ENCODE assay signal across 20 cellular contexts in the genomic region with DNA sequence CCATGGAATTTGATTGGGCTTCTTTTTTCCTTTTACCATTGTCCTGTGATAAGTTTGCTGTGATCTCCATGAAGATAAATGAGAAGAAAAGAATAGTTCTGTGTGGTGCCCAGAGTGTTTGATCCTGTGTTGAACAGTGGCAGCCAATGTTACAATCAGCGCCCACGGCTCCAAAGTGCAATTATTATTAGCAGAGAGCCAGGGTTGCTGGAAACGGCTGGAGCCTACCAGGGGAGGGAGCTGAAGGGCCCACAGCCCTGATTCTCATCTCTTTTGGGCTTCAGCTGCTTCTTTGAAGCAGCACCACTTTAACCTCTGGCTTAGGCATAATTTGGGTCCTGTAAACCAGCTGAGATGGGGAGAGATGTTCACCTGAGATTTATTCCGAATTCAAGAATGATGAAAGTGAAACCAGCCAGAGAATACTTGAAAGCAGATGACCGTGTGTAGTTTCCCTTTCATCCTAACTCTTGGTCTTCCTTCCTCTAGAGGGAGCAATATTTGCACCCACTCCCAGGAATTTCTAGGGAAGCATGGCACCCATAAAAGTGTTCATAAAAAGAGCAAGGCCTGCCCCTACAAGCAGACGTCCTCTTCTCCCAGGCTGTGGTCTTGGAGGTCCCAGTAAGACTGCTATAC.
DNase-seq lines count a peak whose midpoint lies in the region; ATAC-seq and TF ChIP-seq lines count a peak whose summit lies in the region.
"Had no signal": no experiment of that assay in that cellular context is flagged by ENCODE, and none has a peak within 500 bp of the region (broad histone marks: within the 10 kb centered on the region; RNA-seq: fewer than 3 reads in every experiment).

No MANE protein-coding gene starts in this region.

- DNase-seq in A172 (ENCODE audit: low spot score), result peak; percentile 0
- peak; percentile 48 for DNase-seq in GM23338 (ENCODE audit: low spot score)
- peak; percentile 11 for DNase-seq in SW480 (ENCODE audit: low spot score)
- DNase-seq in left lobe of liver (ENCODE audit: low spot score), result no peak
- no peak for DNase-seq in right atrium auricular region (ENCODE audit: low spot score)
- DNase-seq in NCI-H774 (lab: John Stamatoyannopoulos, UW), result no peak
- DNase-seq: activated CD4-positive, alpha-beta T cell treated with anti-CD3 and anti-CD28 coated beads for 1 hour; activated naive CD4-positive, alpha-beta T cell treated with anti-CD3 and anti-CD28 coated beads for 36 hours; Calu3; heart left ventricle; mucosa of descending colon; NCI-H1930; spleen; stimulated activated naive CD4-positive, alpha-beta T cell; T-helper 2 cell had no signal

- H3K4me3 ChIP-seq in GM23338, result no peak overlapping the region
- H3K4me3 ChIP-seq in right atrium auricular region, result no peak overlapping the region
- H3K4me3 ChIP-seq: heart left ventricle, mucosa of descending colon, spleen had no signal

- H3K4me1 Mint-ChIP-seq in GM23338, result no peaks in the 10 kb centered on the region

- H3K9me2 ChIP-seq in GM23338 (ENCODE audit: insufficient read depth), result no peaks in the 10 kb centered on the region

- H3F3A ChIP-seq in GM23338 (replicated peaks; ENCODE audit: low read depth), result no peaks in the 10 kb centered on the region

- H3K4me1 ChIP-seq in GM23338 (ENCODE audit: insufficient read depth) (no peaks in the 10 kb centered on the region), right atrium auricular region (no peaks in the 10 kb centered on the region)
- H3K4me1 ChIP-seq: heart left ventricle, spleen had no signal

- TF ChIP-seq CTCF in GM23338 (conservative IDR thresholded peaks at IDR 0.05; ENCODE audit: low read depth in 2 of 2) (peak; percentile 47 to 59), right atrium auricular region (IDR thresholded peaks at IDR 0.05) (no peak)

- ATAC-seq in GM23338 (peak; percentile 75), left lobe of liver (peak; percentile 97), HG02763 (IDR thresholded peaks at IDR 0.05; ENCODE audit: unreplicated experiment) (no peak), HG02588 (IDR thresholded peaks at IDR 0.05; ENCODE audit: unreplicated experiment) (no peak)
- ATAC-seq: esophagus mucosa, heart left ventricle, mucosa of descending colon had no signal

- no peaks in the 10 kb centered on the region for H3K27me3 ChIP-seq in GM23338 (ENCODE audit: insufficient read depth)
- H3K27me3 ChIP-seq in right atrium auricular region, result no peaks in the 10 kb centered on the region
- H3K27me3 ChIP-seq: heart left ventricle, spleen had no signal

- no peak overlapping the region for H3K4me3 Mint-ChIP-seq in GM23338
- H3K4me3 Mint-ChIP-seq: activated naive CD4-positive, alpha-beta T cell treated with anti-CD3 and anti-CD28 coated beads for 36 hours; dendritic cell treated with granulocyte-macrophage colony-stimulating factor and Interleukin-4, amounts not matched to agents 40 ng/mL and 50 ng/mL, for 4 days had no signal

- H3K27ac ChIP-seq in GM23338 (ENCODE audit: low read depth), result no peak overlapping the region
- no peak overlapping the region for H3K27ac ChIP-seq in right atrium auricular region
- H3K27ac ChIP-seq: heart left ventricle, RWPE1, spleen had no signal

- no peak overlapping the region for H2AFZ ChIP-seq in GM23338

- H3K4me2 ChIP-seq in GM23338, result no peak overlapping the region

- no peaks in the 10 kb centered on the region; the same call in none of the 3 replicates for H3K9me3 Mint-ChIP-seq in GM23338
- H3K9me3 Mint-ChIP-seq: dendritic cell treated with granulocyte-macrophage colony-stimulating factor and Interleukin-4, amounts not matched to agents 40 ng/mL and 50 ng/mL, for 4 days had no signal

- no peaks in the 10 kb centered on the region for H3K9me3 ChIP-seq in right atrium auricular region

- peaks cover 15% of the 10 kb centered on the region for H3K36me3 Mint-ChIP-seq in GM23338 (ENCODE audit: low read depth)

- no peaks in the 10 kb centered on the region for H3K79me2 ChIP-seq in GM23338 (replicated peaks; ENCODE audit: insufficient read depth)

- H4K20me1 ChIP-seq in GM23338 (replicated peaks; ENCODE audit: insufficient read depth), result no peaks in the 10 kb centered on the region

- H3K27me3 Mint-ChIP-seq in GM23338 (ENCODE audit: insufficient read depth, low read depth, poor library complexity), result peaks cover 5% of the 10 kb centered on the region
- H3K27me3 Mint-ChIP-seq: dendritic cell treated with granulocyte-macrophage colony-stimulating factor and Interleukin-4, amounts not matched to agents 40 ng/mL and 50 ng/mL, for 4 days had no signal

- H3K27ac Mint-ChIP-seq in GM23338, result no peak overlapping the region
- H3K27ac Mint-ChIP-seq: activated naive CD4-positive, alpha-beta T cell treated with anti-CD3 and anti-CD28 coated beads for 36 hours; dendritic cell treated with granulocyte-macrophage colony-stimulating factor and Interleukin-4, amounts not matched to agents 40 ng/mL and 50 ng/mL, for 4 days had no signal

- H3K36me3 ChIP-seq in GM23338 (ENCODE audit: insufficient read depth), result no peaks in the 10 kb centered on the region
- H3K36me3 ChIP-seq in right atrium auricular region, result no peaks in the 10 kb centered on the region
- H3K36me3 ChIP-seq: heart left ventricle, spleen had no signal

TF ChIP-seq in GM23338, 12 proteins besides CTCF, POLR2A, EP300 and RAD21 (continues in another document):
- TF ChIP-seq EZH2 (IDR thresholded peaks at IDR 0.05; ENCODE audit: low read depth, unreplicated experiment), result no peak
- TF ChIP-seq POLR2AphosphoS5 (IDR thresholded peaks at IDR 0.05; ENCODE audit: low read depth), result no peak
- no peak for TF ChIP-seq NANOG (IDR thresholded peaks at IDR 0.05; ENCODE audit: borderline replicate concordance)
- TF ChIP-seq CREB1 (CRISPR knock-in tag; IDR thresholded peaks at IDR 0.05; ENCODE audit: low read depth), result no peak
- TF ChIP-seq, protein P1, sequence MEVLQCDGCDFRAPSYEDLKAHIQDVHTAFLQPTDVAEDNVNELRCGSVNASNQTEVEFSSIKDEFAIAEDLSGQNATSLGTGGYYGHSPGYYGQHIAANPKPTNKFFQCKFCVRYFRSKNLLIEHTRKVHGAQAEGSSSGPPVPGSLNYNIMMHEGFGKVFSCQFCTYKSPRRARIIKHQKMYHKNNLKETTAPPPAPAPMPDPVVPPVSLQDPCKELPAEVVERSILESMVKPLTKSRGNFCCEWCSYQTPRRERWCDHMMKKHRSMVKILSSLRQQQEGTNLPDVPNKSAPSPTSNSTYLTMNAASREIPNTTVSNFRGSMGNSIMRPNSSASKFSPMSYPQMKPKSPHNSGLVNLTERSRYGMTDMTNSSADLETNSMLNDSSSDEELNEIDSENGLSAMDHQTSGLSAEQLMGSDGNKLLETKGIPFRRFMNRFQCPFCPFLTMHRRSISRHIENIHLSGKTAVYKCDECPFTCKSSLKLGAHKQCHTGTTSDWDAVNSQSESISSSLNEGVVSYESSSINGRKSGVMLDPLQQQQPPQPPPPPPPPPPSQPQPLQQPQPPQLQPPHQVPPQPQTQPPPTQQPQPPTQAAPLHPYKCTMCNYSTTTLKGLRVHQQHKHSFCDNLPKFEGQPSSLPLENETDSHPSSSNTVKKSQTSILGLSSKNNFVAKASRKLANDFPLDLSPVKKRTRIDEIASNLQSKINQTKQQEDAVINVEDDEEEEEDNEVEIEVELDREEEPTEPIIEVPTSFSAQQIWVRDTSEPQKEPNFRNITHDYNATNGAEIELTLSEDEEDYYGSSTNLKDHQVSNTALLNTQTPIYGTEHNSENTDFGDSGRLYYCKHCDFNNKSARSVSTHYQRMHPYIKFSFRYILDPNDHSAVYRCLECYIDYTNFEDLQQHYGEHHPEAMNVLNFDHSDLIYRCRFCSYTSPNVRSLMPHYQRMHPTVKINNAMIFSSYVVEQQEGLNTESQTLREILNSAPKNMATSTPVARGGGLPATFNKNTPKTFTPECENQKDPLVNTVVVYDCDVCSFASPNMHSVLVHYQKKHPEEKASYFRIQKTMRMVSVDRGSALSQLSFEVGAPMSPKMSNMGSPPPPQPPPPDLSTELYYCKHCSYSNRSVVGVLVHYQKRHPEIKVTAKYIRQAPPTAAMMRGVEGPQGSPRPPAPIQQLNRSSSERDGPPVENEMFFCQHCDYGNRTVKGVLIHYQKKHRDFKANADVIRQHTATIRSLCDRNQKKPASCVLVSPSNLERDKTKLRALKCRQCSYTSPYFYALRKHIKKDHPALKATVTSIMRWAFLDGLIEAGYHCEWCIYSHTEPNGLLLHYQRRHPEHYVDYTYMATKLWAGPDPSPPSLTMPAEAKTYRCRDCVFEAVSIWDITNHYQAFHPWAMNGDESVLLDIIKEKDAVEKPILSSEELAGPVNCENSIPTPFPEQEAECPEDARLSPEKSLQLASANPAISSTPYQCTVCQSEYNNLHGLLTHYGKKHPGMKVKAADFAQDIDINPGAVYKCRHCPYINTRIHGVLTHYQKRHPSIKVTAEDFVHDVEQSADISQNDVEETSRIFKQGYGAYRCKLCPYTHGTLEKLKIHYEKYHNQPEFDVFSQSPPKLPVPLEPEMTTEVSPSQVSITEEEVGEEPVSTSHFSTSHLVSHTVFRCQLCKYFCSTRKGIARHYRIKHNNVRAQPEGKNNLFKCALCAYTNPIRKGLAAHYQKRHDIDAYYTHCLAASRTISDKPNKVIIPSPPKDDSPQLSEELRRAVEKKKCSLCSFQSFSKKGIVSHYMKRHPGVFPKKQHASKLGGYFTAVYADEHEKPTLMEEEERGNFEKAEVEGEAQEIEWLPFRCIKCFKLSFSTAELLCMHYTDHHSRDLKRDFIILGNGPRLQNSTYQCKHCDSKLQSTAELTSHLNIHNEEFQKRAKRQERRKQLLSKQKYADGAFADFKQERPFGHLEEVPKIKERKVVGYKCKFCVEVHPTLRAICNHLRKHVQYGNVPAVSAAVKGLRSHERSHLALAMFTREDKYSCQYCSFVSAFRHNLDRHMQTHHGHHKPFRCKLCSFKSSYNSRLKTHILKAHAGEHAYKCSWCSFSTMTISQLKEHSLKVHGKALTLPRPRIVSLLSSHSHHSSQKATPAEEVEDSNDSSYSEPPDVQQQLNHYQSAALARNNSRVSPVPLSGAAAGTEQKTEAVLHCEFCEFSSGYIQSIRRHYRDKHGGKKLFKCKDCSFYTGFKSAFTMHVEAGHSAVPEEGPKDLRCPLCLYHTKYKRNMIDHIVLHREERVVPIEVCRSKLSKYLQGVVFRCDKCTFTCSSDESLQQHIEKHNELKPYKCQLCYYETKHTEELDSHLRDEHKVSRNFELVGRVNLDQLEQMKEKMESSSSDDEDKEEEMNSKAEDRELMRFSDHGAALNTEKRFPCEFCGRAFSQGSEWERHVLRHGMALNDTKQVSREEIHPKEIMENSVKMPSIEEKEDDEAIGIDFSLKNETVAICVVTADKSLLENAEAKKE (CRISPR knock-in tag; IDR thresholded peaks at IDR 0.05), result no peak
- TF ChIP-seq ZNF331 (CRISPR knock-in tag; IDR thresholded peaks at IDR 0.05; ENCODE audit: low read depth), result no peak
- TF ChIP-seq ZNF114 (CRISPR knock-in tag; IDR thresholded peaks at IDR 0.05), result no peak

Comparison
In these comparisons a context has a peak if more than half of its experiments do, and no peak if none do; other contexts are left out.
1. DNase-seq: peak in A172 (single experiment), GM23338 (single experiment) and SW480 (single experiment); none in left lobe of liver (single experiment), right atrium auricular region (single experiment) and NCI-H774 (single experiment).
2. ATAC-seq: peak in GM23338 (single experiment) and left lobe of liver (single experiment); none in HG02763 (single experiment) and HG02588 (single experiment).
3. CTCF ChIP-seq: peak in GM23338 (2 of 2); none in right atrium auricular region (0 of 2).